11 cellular contexts compared by ENCODE assay signal in genomic region chr10:131242007-131242406, GRCh38.
DNase-seq lines count a peak whose midpoint lies in the region; ATAC-seq, FAIRE-seq and TF ChIP-seq lines count a peak whose summit lies in the region.
"Had no signal": no experiment of that assay in that cellular context is flagged by ENCODE, and none has a peak within 500 bp of the region (broad histone marks: within the 10 kb centered on the region; RNA-seq: fewer than 3 reads in every experiment).

No MANE protein-coding gene starts in this region.

- peaks cover 11% of the 10 kb centered on the region for H3K27me3 Mint-ChIP-seq in activated naive CD4-positive, alpha-beta T cell treated with anti-CD3 and anti-CD28 coated beads for 36 hours (ENCODE audit: low read depth)
- H3K27me3 Mint-ChIP-seq in endodermal cell (ENCODE audit: insufficient read depth) = no peaks in the 10 kb centered on the region
- peaks cover 7 to 10% of the 10 kb centered on the region in 2 donors for H3K27me3 Mint-ChIP-seq in stimulated activated naive B cell treated with anti-CD40 and anti-IgM and Interleukin-4, amounts not matched to agents 10 μg/mL and 1 μg/mL and 100 μg/mL, for 72 hours

- H3K36me3 Mint-ChIP-seq in activated naive CD4-positive, alpha-beta T cell treated with anti-CD3 and anti-CD28 coated beads for 36 hours (ENCODE audit: low read depth) = no peaks in the 10 kb centered on the region
- H3K36me3 Mint-ChIP-seq in endodermal cell (ENCODE audit: low read depth) = no peaks in the 10 kb centered on the region
- H3K36me3 Mint-ChIP-seq in stimulated activated naive B cell treated with anti-CD40 and anti-IgM and Interleukin-4, amounts not matched to agents 10 μg/mL and 1 μg/mL and 100 μg/mL, for 72 hours = no peaks in the 10 kb centered on the region

- H3K36me3 ChIP-seq in endodermal cell (ENCODE audit: control insufficient read depth, insufficient read depth, low read length) (no peaks in the 10 kb centered on the region), small intestine (ENCODE audit: control insufficient read depth in 2 of 2, insufficient read depth in 2 of 2, low read length in 2 of 2) (no peaks in the 10 kb centered on the region)

- CTCF ChIA-PET in activated naive CD4-positive, alpha-beta T cell treated with anti-CD3 and anti-CD28 coated beads for 36 hours (lab: Charles Lee) = no interaction called here

- no peak overlapping the region for H3K27ac Mint-ChIP-seq in activated naive CD4-positive, alpha-beta T cell treated with anti-CD3 and anti-CD28 coated beads for 36 hours
- H3K27ac Mint-ChIP-seq in endodermal cell = no peak overlapping the region
- no peak overlapping the region for H3K27ac Mint-ChIP-seq in stimulated activated naive B cell treated with anti-CD40 and anti-IgM and Interleukin-4, amounts not matched to agents 10 μg/mL and 1 μg/mL and 100 μg/mL, for 72 hours

- intact Hi-C loops in activated naive CD4-positive, alpha-beta T cell treated with anti-CD3 and anti-CD28 coated beads for 36 hours (cut with micrococcal nuclease) = loop anchor here (2.0 kb wide), 1 partner anchor 633 kb away; no protein-coding TSS in a partner anchor

- H3K27ac ChIP-seq in endodermal cell (ENCODE audit: low read depth, low read length) = no peak overlapping the region
- H3K27ac ChIP-seq in small intestine (ENCODE audit: low read depth in 1 of 2, low read length in 1 of 2) = no peak overlapping the region

- H3K4me3 ChIP-seq in endodermal cell (ENCODE audit: low read length) (no peak overlapping the region), small intestine (ENCODE audit: low read depth in 1 of 2, low read length in 2 of 2) (no peak overlapping the region)

- H3K9ac ChIP-seq in endodermal cell (ENCODE audit: extremely low read depth, low read length, poor library complexity, severe bottlenecking) = no peak overlapping the region

- WGBS in endodermal cell (ENCODE audit: insufficient coverage in 1 of 2, insufficient read length in 1 of 2), 2 experiments = 34 to 45% methylated on average over 8 of the region's 8 CpGs
- WGBS in small intestine, 3 donors = 12 to 16% (median 14%) methylated on average over 8 of the region's 8 CpGs

- no peaks in the 10 kb centered on the region for H3K9me3 Mint-ChIP-seq in activated naive CD4-positive, alpha-beta T cell treated with anti-CD3 and anti-CD28 coated beads for 36 hours
- no peaks in the 10 kb centered on the region for H3K9me3 Mint-ChIP-seq in endodermal cell
- no peaks in the 10 kb centered on the region for H3K9me3 Mint-ChIP-seq in stimulated activated naive B cell treated with anti-CD40 and anti-IgM and Interleukin-4, amounts not matched to agents 10 μg/mL and 1 μg/mL and 100 μg/mL, for 72 hours

- no peaks in the 10 kb centered on the region for H3K4me1 Mint-ChIP-seq in activated naive CD4-positive, alpha-beta T cell treated with anti-CD3 and anti-CD28 coated beads for 36 hours (ENCODE audit: low read depth)
- H3K4me1 Mint-ChIP-seq in endodermal cell = peaks cover 2% of the 10 kb centered on the region
- no peaks in the 10 kb centered on the region for H3K4me1 Mint-ChIP-seq in stimulated activated naive B cell treated with anti-CD40 and anti-IgM and Interleukin-4, amounts not matched to agents 10 μg/mL and 1 μg/mL and 100 μg/mL, for 72 hours

- H3K27me3 ChIP-seq in endodermal cell (ENCODE audit: control insufficient read depth, insufficient read depth, low read length, poor library complexity, severe bottlenecking) = no peaks in the 10 kb centered on the region
- H3K27me3 ChIP-seq in small intestine (ENCODE audit: control insufficient read depth in 2 of 2, insufficient read depth in 2 of 2, low read length in 2 of 2) = peaks cover 0 to 2% of the 10 kb centered on the region in 2 donors

- peak; percentile 14 for DNase-seq in activated naive CD4-positive, alpha-beta T cell treated with anti-CD3 and anti-CD28 coated beads for 36 hours
- no peak for DNase-seq in activated naive CD4-positive, alpha-beta T cell treated with anti-CD3 and anti-CD28 coated beads, Interleukin-2, amount 50 U/mL, for 16 hours
- DNase-seq in NCI-H1048 (lab: John Stamatoyannopoulos, UW) = peak; percentile 2
- peak; percentile 89 for DNase-seq in endodermal cell
- DNase-seq in small intestine = peak; percentile 14
- no peak for DNase-seq in stimulated activated naive B cell treated with anti-CD40 and anti-IgM and Interleukin-4, amounts not matched to agents 10 μg/mL and 1 μg/mL and 100 μg/mL, for 72 hours
- no peak for DNase-seq in GOT3 (lab: John Stamatoyannopoulos, UW)
- no peak for DNase-seq in GDM1 (lab: John Stamatoyannopoulos, UW)
- DNase-seq: foreskin melanocyte, NCI-H226 had no signal

- no peak for ATAC-seq in stimulated activated naive B cell treated with anti-CD40 and anti-IgM and Interleukin-4, amounts not matched to agents 10 μg/mL and 1 μg/mL and 100 μg/mL, for 72 hours (replicated peaks)

- H3K9me3 ChIP-seq in endodermal cell (ENCODE audit: control insufficient read depth, low read length) (no peaks in the 10 kb centered on the region), small intestine (ENCODE audit: control insufficient read depth, low read depth) (no peaks in the 10 kb centered on the region)

- FAIRE-seq in small intestine (lab: Jason Lieb, UNC) = no peak
- FAIRE-seq: astrocyte had no signal

- H3K4me1 ChIP-seq in endodermal cell (ENCODE audit: control insufficient read depth, insufficient read depth, low read length) (no peaks in the 10 kb centered on the region), small intestine (ENCODE audit: control insufficient read depth in 2 of 2, insufficient read depth in 1 of 2, low read depth in 1 of 2, low read length in 1 of 2) (no peaks in the 10 kb centered on the region)

- H3K4me3 Mint-ChIP-seq in activated naive CD4-positive, alpha-beta T cell treated with anti-CD3 and anti-CD28 coated beads for 36 hours = no peak overlapping the region
- no peak overlapping the region for H3K4me3 Mint-ChIP-seq in endodermal cell
- H3K4me3 Mint-ChIP-seq in stimulated activated naive B cell treated with anti-CD40 and anti-IgM and Interleukin-4, amounts not matched to agents 10 μg/mL and 1 μg/mL and 100 μg/mL, for 72 hours = no peak overlapping the region

- TF ChIP-seq CTCF in endodermal cell (conservative IDR thresholded peaks at IDR 0.05) = peak; percentile 88

Comparison
In these comparisons a context has a peak if more than half of its experiments do, and no peak if none do; other contexts are left out.
1. DNase-seq: peak in activated naive CD4-positive, alpha-beta T cell treated with anti-CD3 and anti-CD28 coated beads for 36 hours (single experiment), NCI-H1048 (single experiment), endodermal cell (single experiment) and small intestine (single experiment); none in activated naive CD4-positive, alpha-beta T cell treated with anti-CD3 and anti-CD28 coated beads, Interleukin-2, amount 50 U/mL, for 16 hours (single experiment), stimulated activated naive B cell treated with anti-CD40 and anti-IgM and Interleukin-4, amounts not matched to agents 10 μg/mL and 1 μg/mL and 100 μg/mL, for 72 hours (single experiment), GOT3 (single experiment) and GDM1 (single experiment).